Comparison of ENCODE assay signal across 1 cellular context in genomic region chr1:210089848-210090247, GRCh38.
TF ChIP-seq lines count a peak whose summit lies in the region.

No MANE protein-coding gene starts in this region.

TF ChIP-seq in GM12878, 131 proteins besides CTCF, POLR2A, EP300 and RAD21 (continued from another document):
- TF ChIP-seq SUZ12 (IDR thresholded peaks at IDR 0.05; ENCODE audit: unreplicated experiment): no peak
- TF ChIP-seq IKZF2 (IDR thresholded peaks at IDR 0.05): no peak
- no peak for TF ChIP-seq PKNOX1 (IDR thresholded peaks at IDR 0.05)
- TF ChIP-seq CBFB (IDR thresholded peaks at IDR 0.05; ENCODE audit: low read depth): no peak
- no peak for TF ChIP-seq SREBF2 (IDR thresholded peaks at IDR 0.05; ENCODE audit: low read length)
